ENCODE assay signal across 3 cellular contexts in genomic region chr4:17575177-17575576, GRCh38. TPM values are rescaled to one million over a fixed set of nuclear protein-coding genes. Genes with fewer than 3 reads are reported as not detected.
DNase-seq lines count a peak whose midpoint lies in the region; ATAC-seq and TF ChIP-seq lines count a peak whose summit lies in the region.
"Not testable (repeated sequence)": the region's sequence is repeated elsewhere in the genome, so short reads cannot be mapped to it uniquely, and the experiment has no call there.

No MANE protein-coding gene starts in this region.

- H3K9me3 ChIP-seq in CD4-positive, alpha-beta T cell (ENCODE audit: control insufficient read depth, low read length): not testable (repeated sequence)

- not testable (repeated sequence) for H3K27ac ChIP-seq in CD4-positive, alpha-beta T cell (ENCODE audit: low read depth, low read length)

- not testable (repeated sequence) for H3K9me3 Mint-ChIP-seq in CD4-positive, alpha-beta T cell; activated CD4-positive, alpha-beta T cell treated with anti-CD3 and anti-CD28 coated beads, Interleukin-2, amount 10 ng/mL, durations not matched to agents 7 days and 5 days; activated CD4-positive, alpha-beta memory T cell treated with anti-CD3 and anti-CD28 coated beads, Interleukin-2, amount 10 ng/mL, durations not matched to agents 7 days and 5 days

- POLR2A ChIA-PET in CD4-positive, alpha-beta T cell (lab: Charles Lee): interaction anchor here (1.0 to 1.4 kb wide), 2 partner anchors 39 kb away, joined by 4 to 5 read pairs; partner anchors contain the start of gene MED28
- POLR2A ChIA-PET in activated CD4-positive, alpha-beta T cell treated with anti-CD3 and anti-CD28 coated beads, Interleukin-2, amount 10 ng/mL, durations not matched to agents 7 days and 5 days (lab: Charles Lee): not testable (repeated sequence)
- POLR2A ChIA-PET in activated CD4-positive, alpha-beta memory T cell treated with anti-CD3 and anti-CD28 coated beads, Interleukin-2, amount 10 ng/mL, durations not matched to agents 7 days and 5 days (lab: Charles Lee): interaction anchor here (0.9 to 4.6 kb wide), 5 partner anchors 21 to 235 kb away, joined by 3 to 146 read pairs (median 4); partner anchors contain the start of genes DCAF16, MED28 and NCAPG

- not testable (repeated sequence) for H3K27me3 ChIP-seq in CD4-positive, alpha-beta T cell (ENCODE audit: control insufficient read depth, insufficient read depth, low read length)

- H3K27ac Mint-ChIP-seq in CD4-positive, alpha-beta T cell: peak overlapping the region; percentile 94
- peak overlapping the region; percentile 25 for H3K27ac Mint-ChIP-seq in activated CD4-positive, alpha-beta T cell treated with anti-CD3 and anti-CD28 coated beads, Interleukin-2, amount 10 ng/mL, durations not matched to agents 7 days and 5 days
- H3K27ac Mint-ChIP-seq in activated CD4-positive, alpha-beta memory T cell treated with anti-CD3 and anti-CD28 coated beads, Interleukin-2, amount 10 ng/mL, durations not matched to agents 7 days and 5 days: peak overlapping the region; percentile 35

- not testable (repeated sequence) for DNase-seq in CD4-positive, alpha-beta T cell; activated CD4-positive, alpha-beta T cell treated with anti-CD3 and anti-CD28 coated beads, Interleukin-2, amount 10 ng/mL, durations not matched to agents 7 days and 5 days; activated CD4-positive, alpha-beta memory T cell treated with anti-CD3 and anti-CD28 coated beads, Interleukin-2, amount 10 ng/mL, durations not matched to agents 7 days and 5 days

- not testable (repeated sequence) for H3K4me3 Mint-ChIP-seq in CD4-positive, alpha-beta T cell; activated CD4-positive, alpha-beta T cell treated with anti-CD3 and anti-CD28 coated beads, Interleukin-2, amount 10 ng/mL, durations not matched to agents 7 days and 5 days; activated CD4-positive, alpha-beta memory T cell treated with anti-CD3 and anti-CD28 coated beads, Interleukin-2, amount 10 ng/mL, durations not matched to agents 7 days and 5 days

- peaks cover 32% of the 10 kb centered on the region for H3K36me3 Mint-ChIP-seq in CD4-positive, alpha-beta T cell (ENCODE audit: low read depth)
- H3K36me3 Mint-ChIP-seq in activated CD4-positive, alpha-beta T cell treated with anti-CD3 and anti-CD28 coated beads, Interleukin-2, amount 10 ng/mL, durations not matched to agents 7 days and 5 days (ENCODE audit: low read depth): peaks cover 20% of the 10 kb centered on the region
- peaks cover 25% of the 10 kb centered on the region for H3K36me3 Mint-ChIP-seq in activated CD4-positive, alpha-beta memory T cell treated with anti-CD3 and anti-CD28 coated beads, Interleukin-2, amount 10 ng/mL, durations not matched to agents 7 days and 5 days (ENCODE audit: low read depth)

- H3K4me1 Mint-ChIP-seq in CD4-positive, alpha-beta T cell (ENCODE audit: low read depth): peaks cover 34% of the 10 kb centered on the region
- H3K4me1 Mint-ChIP-seq in activated CD4-positive, alpha-beta T cell treated with anti-CD3 and anti-CD28 coated beads, Interleukin-2, amount 10 ng/mL, durations not matched to agents 7 days and 5 days: peaks cover 28% of the 10 kb centered on the region
- peaks cover 29% of the 10 kb centered on the region for H3K4me1 Mint-ChIP-seq in activated CD4-positive, alpha-beta memory T cell treated with anti-CD3 and anti-CD28 coated beads, Interleukin-2, amount 10 ng/mL, durations not matched to agents 7 days and 5 days

- TF ChIP-seq CTCF in CD4-positive, alpha-beta T cell (IDR thresholded peaks at IDR 0.05): not testable (repeated sequence)

- intact Hi-C loops in CD4-positive, alpha-beta T cell (cut with DNase I, micrococcal nuclease): loop anchor here (2.0 to 10.0 kb wide), 4 partner anchors 20 to 1920 kb away; partner anchors contain the start of genes FBXL5 (in 1 of the 2), LCORL (in 1 of the 2) and TAPT1 (in 1 of the 2)

- CTCF ChIA-PET in CD4-positive, alpha-beta T cell (lab: Charles Lee): interaction anchor here (0.9 to 1.2 kb wide), 2 partner anchors 18 to 242 kb away, joined by 3 read pairs; no protein-coding TSS in a partner anchor
- CTCF ChIA-PET in activated CD4-positive, alpha-beta T cell treated with anti-CD3 and anti-CD28 coated beads, Interleukin-2, amount 10 ng/mL, durations not matched to agents 7 days and 5 days (lab: Charles Lee): not testable (repeated sequence)
- CTCF ChIA-PET in activated CD4-positive, alpha-beta memory T cell treated with anti-CD3 and anti-CD28 coated beads, Interleukin-2, amount 10 ng/mL, durations not matched to agents 7 days and 5 days (lab: Charles Lee): interaction anchor here (0.6 to 4.7 kb wide), 4 partner anchors 21 to 235 kb away, joined by 3 to 37 read pairs (median 7); partner anchors contain the start of genes DCAF16 and NCAPG

- ATAC-seq in CD4-positive, alpha-beta T cell (ENCODE audit: poor library complexity): not testable (repeated sequence)

- not testable (repeated sequence) for H3K27me3 Mint-ChIP-seq in CD4-positive, alpha-beta T cell; activated CD4-positive, alpha-beta T cell treated with anti-CD3 and anti-CD28 coated beads, Interleukin-2, amount 10 ng/mL, durations not matched to agents 7 days and 5 days; activated CD4-positive, alpha-beta memory T cell treated with anti-CD3 and anti-CD28 coated beads, Interleukin-2, amount 10 ng/mL, durations not matched to agents 7 days and 5 days

RNA-seq across cellular contexts. Expression of gene LAP3, which starts 1.8 kb away (rescaled TPM):
- 10 to 100 TPM; 61.6 TPM for total RNA-seq in CD4-positive, alpha-beta T cell
- total RNA-seq in activated CD4-positive, alpha-beta T cell treated with anti-CD3 and anti-CD28 coated beads, Interleukin-2, amount 10 ng/mL, durations not matched to agents 7 days and 5 days: 100 to 1,000 TPM; 142 to 149 TPM
- 100 to 1,000 TPM; 180 to 182 TPM for total RNA-seq in activated CD4-positive, alpha-beta memory T cell treated with anti-CD3 and anti-CD28 coated beads, Interleukin-2, amount 10 ng/mL, durations not matched to agents 7 days and 5 days

RNA-seq across cellular contexts. Expression of gene MED28, which starts 39.3 kb away (rescaled TPM):
- 10 to 100 TPM; 50.5 to 64.7 TPM for total RNA-seq in CD4-positive, alpha-beta T cell
- total RNA-seq in activated CD4-positive, alpha-beta T cell treated with anti-CD3 and anti-CD28 coated beads, Interleukin-2, amount 10 ng/mL, durations not matched to agents 7 days and 5 days: 10 to 100 TPM; 53.7 to 53.8 TPM
- 10 to 100 TPM; 48.6 to 49.9 TPM for total RNA-seq in activated CD4-positive, alpha-beta memory T cell treated with anti-CD3 and anti-CD28 coated beads, Interleukin-2, amount 10 ng/mL, durations not matched to agents 7 days and 5 days

Comparison
In these comparisons a context has a peak if more than half of its experiments do, and no peak if none do; other contexts are left out.
1. H3K27ac Mint-ChIP-seq: peak in every context shown above with its lines; median percentile 94 in CD4-positive, alpha-beta T cell; 35 in activated CD4-positive, alpha-beta memory T cell treated with anti-CD3 and anti-CD28 coated beads, Interleukin-2, amount 10 ng/mL, durations not matched to agents 7 days and 5 days; 25 in activated CD4-positive, alpha-beta T cell treated with anti-CD3 and anti-CD28 coated beads, Interleukin-2, amount 10 ng/mL, durations not matched to agents 7 days and 5 days.